Comparison of ENCODE assay signal across 15 cellular contexts in the genomic region with DNA sequence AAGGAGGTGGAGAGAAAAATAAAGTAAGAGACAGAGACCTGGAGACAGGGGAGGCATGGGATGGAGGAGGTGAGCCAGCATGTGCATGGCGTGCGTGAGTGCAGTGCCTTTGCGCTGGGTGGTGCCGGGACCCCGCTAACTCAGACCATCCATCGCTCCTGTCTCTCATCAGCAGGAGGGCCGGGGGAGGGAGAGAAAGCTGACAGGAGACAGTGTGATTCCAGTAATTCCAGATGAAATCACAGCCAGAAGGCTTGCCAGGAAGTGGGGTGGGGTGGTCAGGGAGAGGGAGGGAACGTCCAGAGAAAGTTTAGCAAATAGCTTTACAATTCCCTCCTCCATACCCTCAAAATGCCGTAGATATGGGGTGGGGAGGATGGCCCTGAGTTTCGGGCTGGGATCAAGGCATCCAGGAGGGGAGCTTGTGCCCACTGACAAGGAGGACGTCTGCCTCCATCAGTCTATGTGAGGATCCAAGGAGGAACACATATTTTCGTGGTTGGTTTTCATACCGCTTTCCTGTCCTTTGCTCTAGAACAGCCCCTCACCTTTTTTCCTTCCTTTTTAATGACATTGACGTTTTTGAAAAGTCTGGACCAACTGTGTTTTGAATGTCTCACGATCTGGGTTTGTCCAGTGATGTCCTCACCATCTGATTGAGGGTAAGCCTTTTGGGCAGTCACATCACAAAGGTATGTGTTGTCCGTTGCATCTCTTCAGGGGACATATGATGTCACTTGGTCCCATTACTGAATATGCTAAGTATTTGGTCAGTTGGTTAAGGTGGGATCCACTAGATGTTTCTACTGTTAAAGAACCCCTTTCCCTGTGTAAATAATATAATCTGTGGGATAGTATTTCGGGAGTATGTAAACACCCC.
DNase-seq lines count a peak whose midpoint lies in the region; TF ChIP-seq lines count a peak whose summit lies in the region.
"Had no signal": no experiment of that assay in that cellular context is flagged by ENCODE, and none has a peak within 500 bp of the region (broad histone marks: within the 10 kb centered on the region; RNA-seq: fewer than 3 reads in every experiment).

No MANE protein-coding gene starts in this region.

- CTCF ChIA-PET in A673 (lab: Charles Lee) = no interaction called here
- CTCF ChIA-PET in CD4-positive, alpha-beta memory T cell (lab: Charles Lee; ENCODE audit: partially characterized antibody) = no interaction called here

- in situ Hi-C loops in GM23248 (cut with MboI) = loop anchor here (25.0 kb wide), 1 partner anchor 588 kb away; the partner anchor contains the start of gene MN1
- in situ Hi-C loops in astrocyte of the spinal cord (cut with HindIII; ENCODE audit: low sequenced_read_pairs) = no loop called here

- intact Hi-C loops in A673 (cut with micrococcal nuclease; ENCODE audit: unreplicated experiment) = no loop called here
- intact Hi-C loops in CD4-positive, alpha-beta memory T cell (cut with micrococcal nuclease) = no loop called here

- TF ChIP-seq CTCF in astrocyte of the spinal cord (IDR thresholded peaks at IDR 0.05; ENCODE audit: low read depth, low read length) = no peak
- TF ChIP-seq CTCF in hepatocyte (IDR thresholded peaks at IDR 0.05; ENCODE audit: poor library complexity) = no peak
- no peak for TF ChIP-seq CTCF in A673 (conservative IDR thresholded peaks at IDR 0.05; ENCODE audit: low read depth, low read length)

- BruUV-seq in A673 (replicated peaks; lab: Mats Ljungman, UMichigan) = no TSS peak

- H3K4me2 ChIP-seq in GM23248 (ENCODE audit: unreplicated experiment) (peak overlapping the region; percentile 68), hepatocyte (peak overlapping the region; percentile 38), skeletal muscle satellite cell (ENCODE audit: low read length) (peak overlapping the region; percentile 45)

- no peaks in the 10 kb centered on the region for H3K9me3 ChIP-seq in GM23248 (ENCODE audit: low read depth)
- no peaks in the 10 kb centered on the region for H3K9me3 ChIP-seq in hepatocyte (ENCODE audit: low read depth)
- peaks cover 7% of the 10 kb centered on the region for H3K9me3 ChIP-seq in skeletal muscle satellite cell (replicated peaks; ENCODE audit: low read length)
- H3K9me3 ChIP-seq in A673 (ENCODE audit: low read depth, low read length, poor library complexity, severe bottlenecking) = no peaks in the 10 kb centered on the region
- H3K9me3 ChIP-seq in CD4-positive, alpha-beta memory T cell (ENCODE audit: control insufficient read depth in 1 of 2, low read length in 2 of 2) = no peaks in the 10 kb centered on the region
- H3K9me3 ChIP-seq: neutrophil had no signal

- H2AFZ ChIP-seq in GM23248 (peak overlapping the region; percentile 9; the same call in 1 of the 2 replicates), hepatocyte (no peak overlapping the region)

- H3K27ac ChIP-seq in GM23248 (peak overlapping the region; percentile 92), hepatocyte (peak overlapping the region; percentile 61), A673 (ENCODE audit: low read depth, low read length, poor library complexity, severe bottlenecking) (no peak overlapping the region)
- H3K27ac ChIP-seq in CD4-positive, alpha-beta memory T cell (ENCODE audit: low read depth, low read length) = no peak overlapping the region
- H3K27ac ChIP-seq: neutrophil had no signal

- H3K27me3 ChIP-seq in GM23248 (replicated peaks; ENCODE audit: insufficient read depth) (no peaks in the 10 kb centered on the region), hepatocyte (no peaks in the 10 kb centered on the region), skeletal muscle satellite cell (ENCODE audit: control insufficient read depth, insufficient read depth, low read length) (no peaks in the 10 kb centered on the region), A673 (replicated peaks; ENCODE audit: insufficient read depth, low read depth, low read length, poor library complexity) (no peaks in the 10 kb centered on the region)
- H3K27me3 ChIP-seq in CD4-positive, alpha-beta memory T cell (ENCODE audit: insufficient read depth, low read length) = no peaks in the 10 kb centered on the region

- DNase-seq in GM23248 = peak; percentile 79
- peak; percentile 89 for DNase-seq in astrocyte of the spinal cord (ENCODE audit: low read depth, low spot score)
- DNase-seq in hepatocyte (ENCODE audit: low spot score) = peak; percentile 53
- no peak for DNase-seq in activated effector memory CD4-positive, alpha-beta T cell treated with Interleukin-2 at 50 U/mL for 16 hours
- no peak for DNase-seq in A673 (ENCODE audit: low spot score)
- DNase-seq in stimulated activated CD4-positive, alpha-beta T cell treated with anti-CD3 and anti-CD28 coated beads, Interleukin-2, amount 100 ng/mL, for 48 hours = no peak
- no peak for DNase-seq in CD4-positive, alpha-beta memory T cell
- DNase-seq: CD8-positive, alpha-beta memory T cell; cerebellar nuclear complex; Kasumi-1; NCI-H1930; SW 1271 had no signal

- H3K9me3 Mint-ChIP-seq in CD4-positive, alpha-beta memory T cell = peaks cover 0 to 3% (median 0%) of the 10 kb centered on the region in 8 donors

- no peak overlapping the region for H3K4me3 Mint-ChIP-seq in CD4-positive, alpha-beta memory T cell
- H3K4me3 Mint-ChIP-seq: CD8-positive, alpha-beta memory T cell; stimulated activated effector memory CD8-positive, alpha-beta T cell treated with anti-CD3 and anti-CD28 coated beads, Interleukin-12 subunit alpha, Interleukin-12 subunit beta, amount 100 ng/mL, for 72 hours had no signal

- 20% methylated on average over 17 of the region's 17 CpGs for WGBS in GM23248 (ENCODE audit: low coverage in 1 of 2, low lambda C conversion rate in 2 of 2, missing lambda C conversion rate in 2 of 2), 2 experiments
- WGBS in hepatocyte (ENCODE audit: low lambda C conversion rate, missing lambda C conversion rate) = 48% methylated on average over 15 of the region's 17 CpGs

- H4K20me1 ChIP-seq in GM23248 (ENCODE audit: insufficient read depth) = no peaks in the 10 kb centered on the region
- no peaks in the 10 kb centered on the region for H4K20me1 ChIP-seq in hepatocyte (ENCODE audit: insufficient read depth, poor library complexity, severe bottlenecking)

- H3K36me3 ChIP-seq in GM23248 (ENCODE audit: low read depth) (0 out of 2 replicates have a peak, but pooled peaks cover 2% of the 10 kb centered on the region), hepatocyte (replicated peaks; ENCODE audit: insufficient read depth, low read depth) (no peaks in the 10 kb centered on the region), skeletal muscle satellite cell (ENCODE audit: insufficient read depth, low read length) (no peaks in the 10 kb centered on the region), A673 (ENCODE audit: insufficient read depth, low read length, poor library complexity, severe bottlenecking) (no peaks in the 10 kb centered on the region)
- H3K36me3 ChIP-seq in CD4-positive, alpha-beta memory T cell (ENCODE audit: insufficient read depth, low read length) = no peaks in the 10 kb centered on the region
- H3K36me3 ChIP-seq: neutrophil had no signal

- H3K4me1 Mint-ChIP-seq in CD4-positive, alpha-beta memory T cell = no peaks in the 10 kb centered on the region
- H3K4me1 Mint-ChIP-seq: CD8-positive, alpha-beta memory T cell; stimulated activated effector memory CD8-positive, alpha-beta T cell treated with anti-CD3 and anti-CD28 coated beads, Interleukin-12 subunit alpha, Interleukin-12 subunit beta, amount 100 ng/mL, for 72 hours had no signal

- peaks cover 50% of the 10 kb centered on the region for H3F3A ChIP-seq in GM23248 (ENCODE audit: insufficient read depth)

- H3K27ac Mint-ChIP-seq in CD4-positive, alpha-beta memory T cell = no peak overlapping the region
- H3K27ac Mint-ChIP-seq: CD8-positive, alpha-beta memory T cell; stimulated activated effector memory CD8-positive, alpha-beta T cell treated with anti-CD3 and anti-CD28 coated beads, Interleukin-12 subunit alpha, Interleukin-12 subunit beta, amount 100 ng/mL, for 72 hours had no signal

- H3K79me2 ChIP-seq in GM23248 (ENCODE audit: insufficient read depth) (no peaks in the 10 kb centered on the region), hepatocyte (no peaks in the 10 kb centered on the region)

- POLR2A ChIA-PET in A673 (lab: Charles Lee; ENCODE audit: low non-redundant PET) = no interaction called here
- POLR2A ChIA-PET in CD4-positive, alpha-beta memory T cell (lab: Charles Lee; ENCODE audit: partially characterized antibody) = no interaction called here

- H3K9ac ChIP-seq in GM23248 (peak overlapping the region; percentile 74), skeletal muscle satellite cell (ENCODE audit: low read depth, low read length) (peak overlapping the region; percentile 41)

- peak overlapping the region; percentile 35; the same call in 1 of the 2 replicates for H3K4me3 ChIP-seq in GM23248
- no peak overlapping the region for H3K4me3 ChIP-seq in astrocyte of the spinal cord (ENCODE audit: low read depth, low read length)
- H3K4me3 ChIP-seq in hepatocyte = no peak overlapping the region
- H3K4me3 ChIP-seq in skeletal muscle satellite cell (ENCODE audit: low read length) = peak overlapping the region; percentile 15
- no peak overlapping the region for H3K4me3 ChIP-seq in A673 (ENCODE audit: low read depth, low read length, poor library complexity, severe bottlenecking)
- no peak overlapping the region for H3K4me3 ChIP-seq in CD4-positive, alpha-beta memory T cell (ENCODE audit: low read length in 2 of 2)

- peaks cover 45% of the 10 kb centered on the region for H3K4me1 ChIP-seq in GM23248 (ENCODE audit: insufficient read depth)
- H3K4me1 ChIP-seq in hepatocyte (ENCODE audit: insufficient read depth) = peaks cover 7% of the 10 kb centered on the region
- H3K4me1 ChIP-seq in skeletal muscle satellite cell (ENCODE audit: control insufficient read depth, insufficient read depth, low read length) = peaks cover 31% of the 10 kb centered on the region
- H3K4me1 ChIP-seq in A673 (ENCODE audit: insufficient read depth, low read length, poor library complexity, severe bottlenecking) = no peaks in the 10 kb centered on the region
- H3K4me1 ChIP-seq in CD4-positive, alpha-beta memory T cell (ENCODE audit: insufficient read depth, low read length) = no peaks in the 10 kb centered on the region

- H3K36me3 Mint-ChIP-seq in CD4-positive, alpha-beta memory T cell = no peaks in the 10 kb centered on the region
- H3K36me3 Mint-ChIP-seq: CD8-positive, alpha-beta memory T cell; stimulated activated effector memory CD8-positive, alpha-beta T cell treated with anti-CD3 and anti-CD28 coated beads, Interleukin-12 subunit alpha, Interleukin-12 subunit beta, amount 100 ng/mL, for 72 hours had no signal

- H3K9me2 ChIP-seq in GM23248 (ENCODE audit: insufficient read depth) = no peaks in the 10 kb centered on the region
- no peaks in the 10 kb centered on the region for H3K9me2 ChIP-seq in hepatocyte (replicated peaks; ENCODE audit: insufficient read depth)

- H3K27me3 Mint-ChIP-seq in CD4-positive, alpha-beta memory T cell = peaks cover 0 to 2% of the 10 kb centered on the region in 2 donors

Comparison
In these comparisons a context has a peak if more than half of its experiments do, and no peak if none do; other contexts are left out.
1. DNase-seq: peak in GM23248 (single experiment), astrocyte of the spinal cord (single experiment) and hepatocyte (single experiment); none in activated effector memory CD4-positive, alpha-beta T cell treated with Interleukin-2 at 50 U/mL for 16 hours (single experiment), A673 (single experiment), stimulated activated CD4-positive, alpha-beta T cell treated with anti-CD3 and anti-CD28 coated beads, Interleukin-2, amount 100 ng/mL, for 48 hours (0 of 2) and CD4-positive, alpha-beta memory T cell (0 of 5).
2. H3K27ac ChIP-seq: peak in GM23248 (single experiment) and hepatocyte (single experiment); none in A673 (single experiment) and CD4-positive, alpha-beta memory T cell (single experiment).
3. H3K4me3 ChIP-seq: peak in GM23248 (single experiment) and skeletal muscle satellite cell (single experiment); none in astrocyte of the spinal cord (single experiment), hepatocyte (single experiment), A673 (single experiment) and CD4-positive, alpha-beta memory T cell (0 of 2).
4. Peak in every context shown above with its lines, with median percentiles within 50 percentile points of each other: H3K4me2 ChIP-seq.